Comparison of ENCODE assay signal across 15 cellular contexts in genomic region chr6:90026216-90026615, GRCh38.
DNase-seq lines count a peak whose midpoint lies in the region; ATAC-seq and TF ChIP-seq lines count a peak whose summit lies in the region.
"Had no signal": no experiment of that assay in that cellular context is flagged by ENCODE, and none has a peak within 500 bp of the region (broad histone marks: within the 10 kb centered on the region; RNA-seq: fewer than 3 reads in every experiment).

No MANE protein-coding gene starts in this region.

- DNase-seq in NCI-H2171 treated with DMSO at 0.1 percent for 48 hours (lab: John Stamatoyannopoulos, UW): peak; percentile 30
- DNase-seq in NCI-H2171 (lab: John Stamatoyannopoulos, UW): no peak
- DNase-seq in activated naive CD8-positive, alpha-beta T cell treated with anti-CD3 and anti-CD28 coated beads, Interleukin-2, amount 10 ng/mL, durations not matched to agents 7 days and 5 days: no peak
- no peak for DNase-seq in naive thymus-derived CD4-positive, alpha-beta T cell
- DNase-seq in ACHN: no peak
- no peak for DNase-seq in cerebellar cortex (ENCODE audit: low spot score)
- DNase-seq in SIG-M5 treated with dmso at 0.1 percent for 504 hours (lab: John Stamatoyannopoulos, UW; ENCODE audit: unreplicated experiment): no peak
- DNase-seq: 8988T, DND-41, NCI-H1048, occipital lobe, upper lobe of left lung had no signal

- POLR2A ChIA-PET in HEK293 (lab: Yijun Ruan, JAX): no interaction called here
- POLR2A ChIA-PET in activated naive CD8-positive, alpha-beta T cell treated with anti-CD3 and anti-CD28 coated beads, Interleukin-2, amount 10 ng/mL, durations not matched to agents 7 days and 5 days (lab: Charles Lee): no interaction called here
- POLR2A ChIA-PET in naive thymus-derived CD4-positive, alpha-beta T cell (lab: Charles Lee): no interaction called here

- H3K4me3 Mint-ChIP-seq in activated naive CD8-positive, alpha-beta T cell treated with anti-CD3 and anti-CD28 coated beads, Interleukin-2, amount 10 ng/mL, durations not matched to agents 7 days and 5 days: peak overlapping the region; percentile 32
- H3K4me3 Mint-ChIP-seq in naive thymus-derived CD4-positive, alpha-beta T cell: peak overlapping the region in 3 of 10 donors; percentile 7 to 24 (median 18)
- H3K4me3 Mint-ChIP-seq: CD14-positive monocyte; central memory CD8-positive, alpha-beta T cell had no signal

- in situ Hi-C loops in ACHN (cut with HindIII; ENCODE audit: low pct_ligation_motif_present, low pct_unique_long_range_greater_than_20kb, low sequenced_read_pairs): no loop called here

- no peaks in the 10 kb centered on the region for H3K9me3 ChIP-seq in HEK293 (ENCODE audit: control insufficient read depth, insufficient read depth, low read depth, low read length)
- H3K9me3 ChIP-seq in naive thymus-derived CD4-positive, alpha-beta T cell (ENCODE audit: control insufficient read depth in 2 of 3, low read length in 3 of 3): no peaks in the 10 kb centered on the region
- H3K9me3 ChIP-seq: upper lobe of left lung had no signal

- H3K4me1 ChIP-seq in HEK293 (ENCODE audit: control insufficient read depth, insufficient read depth, low read length): peaks cover 12% of the 10 kb centered on the region
- peaks cover 6 to 38% of the 10 kb centered on the region in 2 donors for H3K4me1 ChIP-seq in naive thymus-derived CD4-positive, alpha-beta T cell (ENCODE audit: control insufficient read depth in 2 of 2, insufficient read depth in 2 of 2, low read length in 2 of 2)
- H3K4me1 ChIP-seq: upper lobe of left lung had no signal

- H3K27ac ChIP-seq in HEK293 (ENCODE audit: extremely low read depth, low read depth, low read length): no peak overlapping the region
- H3K27ac ChIP-seq in naive thymus-derived CD4-positive, alpha-beta T cell (ENCODE audit: low read depth, low read length): no peak overlapping the region
- H3K27ac ChIP-seq: upper lobe of left lung had no signal

- no peaks in the 10 kb centered on the region for H3K27me3 ChIP-seq in naive thymus-derived CD4-positive, alpha-beta T cell (ENCODE audit: control insufficient read depth in 2 of 2, insufficient read depth in 2 of 2, low read length in 2 of 2)
- H3K27me3 ChIP-seq: upper lobe of left lung had no signal

- CTCF ChIA-PET in HEK293 (lab: Yijun Ruan, JAX): interaction anchor here (0.6 to 1.2 kb wide), 3 partner anchors 13 to 86 kb away, joined by 3 to 8 read pairs (median 3); no protein-coding TSS in a partner anchor
- CTCF ChIA-PET in naive thymus-derived CD4-positive, alpha-beta T cell (lab: Charles Lee): no interaction called here

- H3K36me3 Mint-ChIP-seq in activated naive CD8-positive, alpha-beta T cell treated with anti-CD3 and anti-CD28 coated beads, Interleukin-2, amount 10 ng/mL, durations not matched to agents 7 days and 5 days: peaks cover 55% of the 10 kb centered on the region
- peaks cover 12 to 45% (median 39%) of the 10 kb centered on the region in 5 donors for H3K36me3 Mint-ChIP-seq in naive thymus-derived CD4-positive, alpha-beta T cell
- H3K36me3 Mint-ChIP-seq: CD14-positive monocyte had no signal

- H3K4me1 Mint-ChIP-seq in activated naive CD8-positive, alpha-beta T cell treated with anti-CD3 and anti-CD28 coated beads, Interleukin-2, amount 10 ng/mL, durations not matched to agents 7 days and 5 days: peaks cover 68% of the 10 kb centered on the region
- H3K4me1 Mint-ChIP-seq in naive thymus-derived CD4-positive, alpha-beta T cell: peaks cover 38 to 98% (median 87%) of the 10 kb centered on the region in 7 donors

- no peaks in the 10 kb centered on the region for H3K27me3 Mint-ChIP-seq in activated naive CD8-positive, alpha-beta T cell treated with anti-CD3 and anti-CD28 coated beads, Interleukin-2, amount 10 ng/mL, durations not matched to agents 7 days and 5 days
- H3K27me3 Mint-ChIP-seq in naive thymus-derived CD4-positive, alpha-beta T cell: no peaks in the 10 kb centered on the region
- H3K27me3 Mint-ChIP-seq: central memory CD8-positive, alpha-beta T cell had no signal

- TF ChIP-seq CTCF in HEK293 (tag by site-specific recombination; IDR thresholded peaks at IDR 0.05): no peak

- H3K4me3 ChIP-seq in HEK293 (ENCODE audit: low read depth, low read length): no peak overlapping the region
- H3K4me3 ChIP-seq in naive thymus-derived CD4-positive, alpha-beta T cell (ENCODE audit: low read length): no peak overlapping the region
- H3K4me3 ChIP-seq: upper lobe of left lung had no signal

- peaks cover 6% of the 10 kb centered on the region for H3K9me3 Mint-ChIP-seq in activated naive CD8-positive, alpha-beta T cell treated with anti-CD3 and anti-CD28 coated beads, Interleukin-2, amount 10 ng/mL, durations not matched to agents 7 days and 5 days
- peaks cover 0 to 3% (median 0%) of the 10 kb centered on the region in 11 donors for H3K9me3 Mint-ChIP-seq in naive thymus-derived CD4-positive, alpha-beta T cell
- H3K9me3 Mint-ChIP-seq: central memory CD8-positive, alpha-beta T cell had no signal

- ATAC-seq in activated naive CD8-positive, alpha-beta T cell treated with anti-CD3 and anti-CD28 coated beads, Interleukin-2, amount 10 ng/mL, durations not matched to agents 7 days and 5 days (ENCODE audit: low read depth): no peak
- no peak for ATAC-seq in naive thymus-derived CD4-positive, alpha-beta T cell

- intact Hi-C loops in naive thymus-derived CD4-positive, alpha-beta T cell (cut with micrococcal nuclease): loop anchor here in 1 of 2 donors (10.0 kb wide), 1 partner anchor 49 kb away; no protein-coding TSS in a partner anchor

- H3K36me3 ChIP-seq in HEK293 (ENCODE audit: control insufficient read depth in 2 of 2, insufficient read depth in 1 of 2, low read length in 2 of 2): no peaks in the 10 kb centered on the region
- H3K36me3 ChIP-seq in naive thymus-derived CD4-positive, alpha-beta T cell (ENCODE audit: control insufficient read depth in 2 of 3, insufficient read depth in 3 of 3, low read length in 3 of 3): peaks cover 0 to 25% (median 7%) of the 10 kb centered on the region in 3 experiments
- H3K36me3 ChIP-seq: upper lobe of left lung had no signal

- H3K27ac Mint-ChIP-seq in activated naive CD8-positive, alpha-beta T cell treated with anti-CD3 and anti-CD28 coated beads, Interleukin-2, amount 10 ng/mL, durations not matched to agents 7 days and 5 days: peak overlapping the region; percentile 62
- peak overlapping the region; percentile 9 to 81 (median 38) for H3K27ac Mint-ChIP-seq in naive thymus-derived CD4-positive, alpha-beta T cell
- H3K27ac Mint-ChIP-seq: CD14-positive monocyte had no signal

TF ChIP-seq in HEK293, 187 proteins besides CTCF, POLR2A, EP300 and RAD21:
- no peak for TF ChIP-seq ZNF223 (tag by site-specific recombination; IDR thresholded peaks at IDR 0.05)
- TF ChIP-seq ZNF366 (tag by site-specific recombination; conservative IDR thresholded peaks at IDR 0.05): peak; percentile 7; the same call in 1 of the 2 replicates
TF ChIP-seq in HEK293: peak in this region for 1.
